Comparison of ENCODE assay signal across 18 cellular contexts in genomic region chr20:13285408-13285807, GRCh38.
DNase-seq lines count a peak whose midpoint lies in the region; ATAC-seq and TF ChIP-seq lines count a peak whose summit lies in the region.
"Had no signal": no experiment of that assay in that cellular context is flagged by ENCODE, and none has a peak within 500 bp of the region (broad histone marks: within the 10 kb centered on the region; RNA-seq: fewer than 3 reads in every experiment).

No MANE protein-coding gene starts in this region.

- H3K27ac ChIP-seq in GM23338 (ENCODE audit: low read depth) (no peak overlapping the region), RWPE2 (ENCODE audit: poor library complexity, severe bottlenecking) (peak overlapping the region; percentile 62), foreskin keratinocyte (peak overlapping the region; percentile 85), trophoblast cell (ENCODE audit: low read depth, low read length) (no peak overlapping the region)

- no peak overlapping the region for H3K4ac ChIP-seq in trophoblast cell (ENCODE audit: low read depth, low read length)

- H2BK12ac ChIP-seq in trophoblast cell (ENCODE audit: low read length): peak overlapping the region; percentile 79

- H3K4me1 Mint-ChIP-seq in GM23338: peaks cover 5% of the 10 kb centered on the region; the same call in 2 of the 3 replicates

- no peak overlapping the region for H4K91ac ChIP-seq in trophoblast cell (ENCODE audit: low read depth, low read length)

- H3K4me3 ChIP-seq in GM23338: no peak overlapping the region
- H3K4me3 ChIP-seq in RWPE2 (ENCODE audit: severe bottlenecking): no peak overlapping the region
- H3K4me3 ChIP-seq in trophoblast cell (ENCODE audit: low read depth, low read length): no peak overlapping the region
- H3K4me3 ChIP-seq: MG63 had no signal

- H3K27ac Mint-ChIP-seq in GM23338: 0 out of 2 replicates have a peak overlapping the region, but pooled peaks have one; percentile 33
- H3K27ac Mint-ChIP-seq: CD8-positive, alpha-beta T cell had no signal

- H3K4me3 Mint-ChIP-seq in GM23338: no peak overlapping the region
- H3K4me3 Mint-ChIP-seq: CD8-positive, alpha-beta T cell had no signal

- H2AK5ac ChIP-seq in trophoblast cell (ENCODE audit: low read length): no peak overlapping the region

- H3K4me2 ChIP-seq in GM23338 (no peak overlapping the region), trophoblast cell (ENCODE audit: low read length) (no peak overlapping the region)

- H3K23ac ChIP-seq in trophoblast cell (ENCODE audit: low read length): no peak overlapping the region

- peaks cover 6% of the 10 kb centered on the region for H3K27me3 Mint-ChIP-seq in GM23338 (ENCODE audit: insufficient read depth, low read depth, poor library complexity)

- H3K18ac ChIP-seq in trophoblast cell (ENCODE audit: low read length): no peak overlapping the region

- no peaks in the 10 kb centered on the region for H3K27me3 ChIP-seq in GM23338 (ENCODE audit: insufficient read depth)
- H3K27me3 ChIP-seq in RWPE2 (ENCODE audit: insufficient read depth, poor library complexity, severe bottlenecking): no peaks in the 10 kb centered on the region
- no peaks in the 10 kb centered on the region for H3K27me3 ChIP-seq in foreskin keratinocyte
- H3K27me3 ChIP-seq in trophoblast cell (ENCODE audit: insufficient read depth, low read length): no peaks in the 10 kb centered on the region
- H3K27me3 ChIP-seq: MG63 had no signal

- H4K8ac ChIP-seq in trophoblast cell (ENCODE audit: low read depth, low read length): peak overlapping the region; percentile 23

- H3K79me2 ChIP-seq in GM23338 (replicated peaks; ENCODE audit: insufficient read depth): no peaks in the 10 kb centered on the region
- no peaks in the 10 kb centered on the region for H3K79me2 ChIP-seq in trophoblast cell (ENCODE audit: control insufficient read depth, insufficient read depth, low read length, poor library complexity)

- H3K9me2 ChIP-seq in GM23338 (ENCODE audit: insufficient read depth): peaks cover 11% of the 10 kb centered on the region

- H3F3A ChIP-seq in GM23338 (replicated peaks; ENCODE audit: low read depth): no peaks in the 10 kb centered on the region

- no peak for ATAC-seq in GM23338
- no peak for ATAC-seq in RWPE2 (ENCODE audit: low read depth)
- ATAC-seq in foreskin keratinocyte: peak; percentile 1
- no peak for ATAC-seq in GM21423 (IDR thresholded peaks at IDR 0.05; ENCODE audit: unreplicated experiment)
- ATAC-seq: CD8-positive, alpha-beta T cell; SK-N-SH treated with all-trans-retinoic acid at 6 μM for 48 hours had no signal

- H3K9me3 ChIP-seq in RWPE2 (ENCODE audit: severe bottlenecking) (no peaks in the 10 kb centered on the region), trophoblast cell (ENCODE audit: insufficient read depth, low read depth, low read length) (no peaks in the 10 kb centered on the region)
- H3K9me3 ChIP-seq: MG63 had no signal

- H3K36me3 ChIP-seq in GM23338 (ENCODE audit: insufficient read depth): no peaks in the 10 kb centered on the region
- no peaks in the 10 kb centered on the region for H3K36me3 ChIP-seq in RWPE2 (ENCODE audit: low read depth)
- no peaks in the 10 kb centered on the region for H3K36me3 ChIP-seq in trophoblast cell (ENCODE audit: control insufficient read depth in 1 of 2, insufficient read depth in 2 of 2, low read length in 2 of 2)
- H3K36me3 ChIP-seq: MG63 had no signal

- no peak overlapping the region for H3K9ac ChIP-seq in trophoblast cell (ENCODE audit: low read length)

- H2BK120ac ChIP-seq in trophoblast cell (ENCODE audit: insufficient read depth, low read length, poor library complexity): peak overlapping the region; percentile 59

- no peak for DNase-seq in GM23338 (ENCODE audit: low spot score)
- no peak for DNase-seq in RWPE2 (ENCODE audit: low spot score)
- no peak for DNase-seq in foreskin keratinocyte
- DNase-seq in trophoblast cell: no peak
- DNase-seq in activated naive CD4-positive, alpha-beta T cell treated with Interleukin-2 at 50 U/mL for 16 hours: no peak
- no peak for DNase-seq in NCI-H2081 (lab: John Stamatoyannopoulos, UW)
- DNase-seq: AML-193; C1 segment of cervical spinal cord; CD8-positive, alpha-beta T cell; GOT3; Kasumi-1; NCI-H1417; NCI-H1694 treated with DMSO at 0.1 percent for 48 hours; NCI-H526; SHP77 treated with DMSO at 0.1 percent for 48 hours had no signal

- no peaks in the 10 kb centered on the region for H3K9me3 Mint-ChIP-seq in GM23338
- H3K9me3 Mint-ChIP-seq: CD8-positive, alpha-beta T cell had no signal

- no peak overlapping the region for H4K12ac ChIP-seq in trophoblast cell (ENCODE audit: low read depth, low read length)

- no peaks in the 10 kb centered on the region for H3K4me1 ChIP-seq in GM23338 (ENCODE audit: insufficient read depth)
- peaks cover 21% of the 10 kb centered on the region for H3K4me1 ChIP-seq in RWPE2 (ENCODE audit: insufficient read depth, poor library complexity, severe bottlenecking)
- H3K4me1 ChIP-seq in foreskin keratinocyte: peaks cover 30% of the 10 kb centered on the region
- no peaks in the 10 kb centered on the region for H3K4me1 ChIP-seq in trophoblast cell (ENCODE audit: control insufficient read depth in 1 of 2, insufficient read depth in 2 of 2, low read length in 2 of 2)

- H3K14ac ChIP-seq in trophoblast cell (ENCODE audit: low read length): no peak overlapping the region

- no peaks in the 10 kb centered on the region; the same call in 1 of the 2 replicates for H4K20me1 ChIP-seq in GM23338 (replicated peaks; ENCODE audit: insufficient read depth)

- TF ChIP-seq CTCF in GM23338 (conservative IDR thresholded peaks at IDR 0.05; ENCODE audit: low read depth in 2 of 2): no peak
- TF ChIP-seq CTCF in RWPE2 (IDR thresholded peaks at IDR 0.05; ENCODE audit: poor library complexity, severe bottlenecking): no peak
- TF ChIP-seq CTCF in foreskin keratinocyte (conservative IDR thresholded peaks at IDR 0.05): no peak

- H2AFZ ChIP-seq in GM23338 (peak overlapping the region; percentile 30; the same call in 1 of the 2 replicates), trophoblast cell (ENCODE audit: insufficient read depth, low read length, poor library complexity) (no peak overlapping the region)

- peaks cover 2% of the 10 kb centered on the region for H3K79me1 ChIP-seq in trophoblast cell (ENCODE audit: low read length)

- H3K36me3 Mint-ChIP-seq in GM23338 (ENCODE audit: low read depth): peaks cover 3% of the 10 kb centered on the region; the same call in 2 of the 3 replicates
- H3K36me3 Mint-ChIP-seq: CD8-positive, alpha-beta T cell had no signal

- no CpG with 5 or more reads among the region's 6 CpGs for WGBS in trophoblast cell (ENCODE audit: extremely low coverage, insufficient coverage, insufficient read length)

- peak overlapping the region; percentile 35 for H2BK5ac ChIP-seq in trophoblast cell (ENCODE audit: low read depth, low read length, poor library complexity)

TF ChIP-seq in GM23338, 12 proteins besides CTCF, POLR2A, EP300 and RAD21:
- TF ChIP-seq ZNF114 (CRISPR knock-in tag; IDR thresholded peaks at IDR 0.05): no peak

Comparison
In these comparisons a context has a peak if more than half of its experiments do, and no peak if none do; other contexts are left out.
1. H3K27ac ChIP-seq: peak in RWPE2 (single experiment) and foreskin keratinocyte (single experiment); none in GM23338 (single experiment) and trophoblast cell (single experiment).